Comparison of ENCODE assay signal across 8 cellular contexts in genomic region chr20:49608752-49609670, GRCh38. TPM values are rescaled to one million over a fixed set of nuclear protein-coding genes. Genes with fewer than 3 reads are reported as not detected.
DNase-seq lines count a peak whose midpoint lies in the region; FAIRE-seq lines count a peak whose summit lies in the region.

No MANE protein-coding gene starts in this region.

- H3K36me3 ChIP-seq in SJCRH30 = no peaks in the 10 kb centered on the region

- peaks cover 28% of the 10 kb centered on the region for H3K4me1 ChIP-seq in SJCRH30

- no peaks in the 10 kb centered on the region for H3K27me3 ChIP-seq in SJCRH30

- DNase-seq in SIG-M5 treated with dmso at 0.1 percent for 504 hours (lab: John Stamatoyannopoulos, UW; ENCODE audit: unreplicated experiment) = peak; percentile 70
- DNase-seq in SIG-M5 (lab: John Stamatoyannopoulos, UW) = no peak
- peak; percentile 62 to 67 for DNase-seq in Kasumi-1 (lab: John Stamatoyannopoulos, UW)
- peak; percentile 77 to 92 for DNase-seq in SJCRH30
- DNase-seq in activated gamma-delta T cell treated with Interleukin-2 at 50 U/mL for 16 hours = peak; percentile 73
- DNase-seq in head of caudate nucleus = peak; percentile 36 to 87 (median 72)
- DNase-seq in posterior cingulate gyrus = peak; percentile 41 to 96 (median 68)
- peak; percentile 90 for DNase-seq in urothelium cell line (ENCODE audit: low spot score)

- intact Hi-C loops in head of caudate nucleus (cut with DNase I) (loop anchor here (10.0 kb wide), 1 partner anchor 284 kb away; no protein-coding TSS in a partner anchor), posterior cingulate gyrus (cut with DNase I) (loop anchor here (5.0 kb wide), 1 partner anchor 277 kb away; no protein-coding TSS in a partner anchor)

- H3K27ac ChIP-seq in SJCRH30 = no peak overlapping the region

- no peaks in the 10 kb centered on the region for H3K9me3 ChIP-seq in SJCRH30 (replicated peaks)

- no peak for FAIRE-seq in urothelium cell line (lab: Jason Lieb, UNC)

- H3K4me3 ChIP-seq in SJCRH30 = no peak overlapping the region

RNA-seq across cellular contexts. Expression of gene PTGIS, which starts 41.1 kb away (rescaled TPM):
- 0.28 and 0.56 TPM in 2 replicates for total RNA-seq in SJCRH30 (2014; rRNA removed; shearing (Covaris generic))
